Comparison of ENCODE assay signal across 2 cellular contexts in the genomic region with DNA sequence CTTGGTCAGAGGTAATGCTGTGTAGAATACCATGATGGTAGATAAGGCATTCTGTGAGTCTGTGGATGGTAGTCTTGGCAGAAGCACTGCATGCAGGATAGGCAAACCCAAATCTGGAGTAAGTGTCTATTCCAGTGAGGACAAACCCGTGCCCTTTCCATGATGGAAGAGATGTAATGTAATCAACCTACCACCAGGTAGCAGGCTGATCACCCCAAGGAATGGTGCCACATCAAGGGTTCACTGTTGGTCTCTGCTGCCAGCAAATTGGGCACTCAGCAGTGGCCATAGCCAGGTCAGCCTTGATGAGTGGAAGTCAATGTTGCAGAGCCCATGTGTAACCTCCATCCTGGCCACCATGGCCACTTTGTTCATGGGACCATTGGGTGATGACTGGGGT.
TF ChIP-seq lines count a peak whose summit lies in the region.

No MANE protein-coding gene starts in this region.

TF ChIP-seq in GM23338, 12 proteins besides CTCF, POLR2A, EP300 and RAD21 (continued from another document):
- TF ChIP-seq, protein P1, sequence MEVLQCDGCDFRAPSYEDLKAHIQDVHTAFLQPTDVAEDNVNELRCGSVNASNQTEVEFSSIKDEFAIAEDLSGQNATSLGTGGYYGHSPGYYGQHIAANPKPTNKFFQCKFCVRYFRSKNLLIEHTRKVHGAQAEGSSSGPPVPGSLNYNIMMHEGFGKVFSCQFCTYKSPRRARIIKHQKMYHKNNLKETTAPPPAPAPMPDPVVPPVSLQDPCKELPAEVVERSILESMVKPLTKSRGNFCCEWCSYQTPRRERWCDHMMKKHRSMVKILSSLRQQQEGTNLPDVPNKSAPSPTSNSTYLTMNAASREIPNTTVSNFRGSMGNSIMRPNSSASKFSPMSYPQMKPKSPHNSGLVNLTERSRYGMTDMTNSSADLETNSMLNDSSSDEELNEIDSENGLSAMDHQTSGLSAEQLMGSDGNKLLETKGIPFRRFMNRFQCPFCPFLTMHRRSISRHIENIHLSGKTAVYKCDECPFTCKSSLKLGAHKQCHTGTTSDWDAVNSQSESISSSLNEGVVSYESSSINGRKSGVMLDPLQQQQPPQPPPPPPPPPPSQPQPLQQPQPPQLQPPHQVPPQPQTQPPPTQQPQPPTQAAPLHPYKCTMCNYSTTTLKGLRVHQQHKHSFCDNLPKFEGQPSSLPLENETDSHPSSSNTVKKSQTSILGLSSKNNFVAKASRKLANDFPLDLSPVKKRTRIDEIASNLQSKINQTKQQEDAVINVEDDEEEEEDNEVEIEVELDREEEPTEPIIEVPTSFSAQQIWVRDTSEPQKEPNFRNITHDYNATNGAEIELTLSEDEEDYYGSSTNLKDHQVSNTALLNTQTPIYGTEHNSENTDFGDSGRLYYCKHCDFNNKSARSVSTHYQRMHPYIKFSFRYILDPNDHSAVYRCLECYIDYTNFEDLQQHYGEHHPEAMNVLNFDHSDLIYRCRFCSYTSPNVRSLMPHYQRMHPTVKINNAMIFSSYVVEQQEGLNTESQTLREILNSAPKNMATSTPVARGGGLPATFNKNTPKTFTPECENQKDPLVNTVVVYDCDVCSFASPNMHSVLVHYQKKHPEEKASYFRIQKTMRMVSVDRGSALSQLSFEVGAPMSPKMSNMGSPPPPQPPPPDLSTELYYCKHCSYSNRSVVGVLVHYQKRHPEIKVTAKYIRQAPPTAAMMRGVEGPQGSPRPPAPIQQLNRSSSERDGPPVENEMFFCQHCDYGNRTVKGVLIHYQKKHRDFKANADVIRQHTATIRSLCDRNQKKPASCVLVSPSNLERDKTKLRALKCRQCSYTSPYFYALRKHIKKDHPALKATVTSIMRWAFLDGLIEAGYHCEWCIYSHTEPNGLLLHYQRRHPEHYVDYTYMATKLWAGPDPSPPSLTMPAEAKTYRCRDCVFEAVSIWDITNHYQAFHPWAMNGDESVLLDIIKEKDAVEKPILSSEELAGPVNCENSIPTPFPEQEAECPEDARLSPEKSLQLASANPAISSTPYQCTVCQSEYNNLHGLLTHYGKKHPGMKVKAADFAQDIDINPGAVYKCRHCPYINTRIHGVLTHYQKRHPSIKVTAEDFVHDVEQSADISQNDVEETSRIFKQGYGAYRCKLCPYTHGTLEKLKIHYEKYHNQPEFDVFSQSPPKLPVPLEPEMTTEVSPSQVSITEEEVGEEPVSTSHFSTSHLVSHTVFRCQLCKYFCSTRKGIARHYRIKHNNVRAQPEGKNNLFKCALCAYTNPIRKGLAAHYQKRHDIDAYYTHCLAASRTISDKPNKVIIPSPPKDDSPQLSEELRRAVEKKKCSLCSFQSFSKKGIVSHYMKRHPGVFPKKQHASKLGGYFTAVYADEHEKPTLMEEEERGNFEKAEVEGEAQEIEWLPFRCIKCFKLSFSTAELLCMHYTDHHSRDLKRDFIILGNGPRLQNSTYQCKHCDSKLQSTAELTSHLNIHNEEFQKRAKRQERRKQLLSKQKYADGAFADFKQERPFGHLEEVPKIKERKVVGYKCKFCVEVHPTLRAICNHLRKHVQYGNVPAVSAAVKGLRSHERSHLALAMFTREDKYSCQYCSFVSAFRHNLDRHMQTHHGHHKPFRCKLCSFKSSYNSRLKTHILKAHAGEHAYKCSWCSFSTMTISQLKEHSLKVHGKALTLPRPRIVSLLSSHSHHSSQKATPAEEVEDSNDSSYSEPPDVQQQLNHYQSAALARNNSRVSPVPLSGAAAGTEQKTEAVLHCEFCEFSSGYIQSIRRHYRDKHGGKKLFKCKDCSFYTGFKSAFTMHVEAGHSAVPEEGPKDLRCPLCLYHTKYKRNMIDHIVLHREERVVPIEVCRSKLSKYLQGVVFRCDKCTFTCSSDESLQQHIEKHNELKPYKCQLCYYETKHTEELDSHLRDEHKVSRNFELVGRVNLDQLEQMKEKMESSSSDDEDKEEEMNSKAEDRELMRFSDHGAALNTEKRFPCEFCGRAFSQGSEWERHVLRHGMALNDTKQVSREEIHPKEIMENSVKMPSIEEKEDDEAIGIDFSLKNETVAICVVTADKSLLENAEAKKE (CRISPR knock-in tag; IDR thresholded peaks at IDR 0.05) = no peak
- TF ChIP-seq NANOG (IDR thresholded peaks at IDR 0.05; ENCODE audit: borderline replicate concordance) (no peak), JUNB (IDR thresholded peaks at IDR 0.05; ENCODE audit: unreplicated experiment) (no peak), CREB1 (CRISPR knock-in tag; IDR thresholded peaks at IDR 0.05; ENCODE audit: low read depth) (no peak), EZH2phosphoT487 (IDR thresholded peaks at IDR 0.05; ENCODE audit: unreplicated experiment) (no peak), POLR2AphosphoS5 (IDR thresholded peaks at IDR 0.05; ENCODE audit: low read depth) (no peak), ZNF114 (CRISPR knock-in tag; IDR thresholded peaks at IDR 0.05) (no peak)
- TF ChIP-seq, protein P2, sequence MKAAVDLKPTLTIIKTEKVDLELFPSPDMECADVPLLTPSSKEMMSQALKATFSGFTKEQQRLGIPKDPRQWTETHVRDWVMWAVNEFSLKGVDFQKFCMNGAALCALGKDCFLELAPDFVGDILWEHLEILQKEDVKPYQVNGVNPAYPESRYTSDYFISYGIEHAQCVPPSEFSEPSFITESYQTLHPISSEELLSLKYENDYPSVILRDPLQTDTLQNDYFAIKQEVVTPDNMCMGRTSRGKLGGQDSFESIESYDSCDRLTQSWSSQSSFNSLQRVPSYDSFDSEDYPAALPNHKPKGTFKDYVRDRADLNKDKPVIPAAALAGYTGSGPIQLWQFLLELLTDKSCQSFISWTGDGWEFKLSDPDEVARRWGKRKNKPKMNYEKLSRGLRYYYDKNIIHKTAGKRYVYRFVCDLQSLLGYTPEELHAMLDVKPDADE (IDR thresholded peaks at IDR 0.05) = no peak
- TF ChIP-seq, protein P3, sequence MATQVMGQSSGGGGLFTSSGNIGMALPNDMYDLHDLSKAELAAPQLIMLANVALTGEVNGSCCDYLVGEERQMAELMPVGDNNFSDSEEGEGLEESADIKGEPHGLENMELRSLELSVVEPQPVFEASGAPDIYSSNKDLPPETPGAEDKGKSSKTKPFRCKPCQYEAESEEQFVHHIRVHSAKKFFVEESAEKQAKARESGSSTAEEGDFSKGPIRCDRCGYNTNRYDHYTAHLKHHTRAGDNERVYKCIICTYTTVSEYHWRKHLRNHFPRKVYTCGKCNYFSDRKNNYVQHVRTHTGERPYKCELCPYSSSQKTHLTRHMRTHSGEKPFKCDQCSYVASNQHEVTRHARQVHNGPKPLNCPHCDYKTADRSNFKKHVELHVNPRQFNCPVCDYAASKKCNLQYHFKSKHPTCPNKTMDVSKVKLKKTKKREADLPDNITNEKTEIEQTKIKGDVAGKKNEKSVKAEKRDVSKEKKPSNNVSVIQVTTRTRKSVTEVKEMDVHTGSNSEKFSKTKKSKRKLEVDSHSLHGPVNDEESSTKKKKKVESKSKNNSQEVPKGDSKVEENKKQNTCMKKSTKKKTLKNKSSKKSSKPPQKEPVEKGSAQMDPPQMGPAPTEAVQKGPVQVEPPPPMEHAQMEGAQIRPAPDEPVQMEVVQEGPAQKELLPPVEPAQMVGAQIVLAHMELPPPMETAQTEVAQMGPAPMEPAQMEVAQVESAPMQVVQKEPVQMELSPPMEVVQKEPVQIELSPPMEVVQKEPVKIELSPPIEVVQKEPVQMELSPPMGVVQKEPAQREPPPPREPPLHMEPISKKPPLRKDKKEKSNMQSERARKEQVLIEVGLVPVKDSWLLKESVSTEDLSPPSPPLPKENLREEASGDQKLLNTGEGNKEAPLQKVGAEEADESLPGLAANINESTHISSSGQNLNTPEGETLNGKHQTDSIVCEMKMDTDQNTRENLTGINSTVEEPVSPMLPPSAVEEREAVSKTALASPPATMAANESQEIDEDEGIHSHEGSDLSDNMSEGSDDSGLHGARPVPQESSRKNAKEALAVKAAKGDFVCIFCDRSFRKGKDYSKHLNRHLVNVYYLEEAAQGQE (IDR thresholded peaks at IDR 0.05; ENCODE audit: unreplicated experiment) = no peak

TF ChIP-seq in WTC11, 78 proteins besides CTCF, POLR2A, EP300 and RAD21 (continued from another document):
- TF ChIP-seq, protein P4, sequence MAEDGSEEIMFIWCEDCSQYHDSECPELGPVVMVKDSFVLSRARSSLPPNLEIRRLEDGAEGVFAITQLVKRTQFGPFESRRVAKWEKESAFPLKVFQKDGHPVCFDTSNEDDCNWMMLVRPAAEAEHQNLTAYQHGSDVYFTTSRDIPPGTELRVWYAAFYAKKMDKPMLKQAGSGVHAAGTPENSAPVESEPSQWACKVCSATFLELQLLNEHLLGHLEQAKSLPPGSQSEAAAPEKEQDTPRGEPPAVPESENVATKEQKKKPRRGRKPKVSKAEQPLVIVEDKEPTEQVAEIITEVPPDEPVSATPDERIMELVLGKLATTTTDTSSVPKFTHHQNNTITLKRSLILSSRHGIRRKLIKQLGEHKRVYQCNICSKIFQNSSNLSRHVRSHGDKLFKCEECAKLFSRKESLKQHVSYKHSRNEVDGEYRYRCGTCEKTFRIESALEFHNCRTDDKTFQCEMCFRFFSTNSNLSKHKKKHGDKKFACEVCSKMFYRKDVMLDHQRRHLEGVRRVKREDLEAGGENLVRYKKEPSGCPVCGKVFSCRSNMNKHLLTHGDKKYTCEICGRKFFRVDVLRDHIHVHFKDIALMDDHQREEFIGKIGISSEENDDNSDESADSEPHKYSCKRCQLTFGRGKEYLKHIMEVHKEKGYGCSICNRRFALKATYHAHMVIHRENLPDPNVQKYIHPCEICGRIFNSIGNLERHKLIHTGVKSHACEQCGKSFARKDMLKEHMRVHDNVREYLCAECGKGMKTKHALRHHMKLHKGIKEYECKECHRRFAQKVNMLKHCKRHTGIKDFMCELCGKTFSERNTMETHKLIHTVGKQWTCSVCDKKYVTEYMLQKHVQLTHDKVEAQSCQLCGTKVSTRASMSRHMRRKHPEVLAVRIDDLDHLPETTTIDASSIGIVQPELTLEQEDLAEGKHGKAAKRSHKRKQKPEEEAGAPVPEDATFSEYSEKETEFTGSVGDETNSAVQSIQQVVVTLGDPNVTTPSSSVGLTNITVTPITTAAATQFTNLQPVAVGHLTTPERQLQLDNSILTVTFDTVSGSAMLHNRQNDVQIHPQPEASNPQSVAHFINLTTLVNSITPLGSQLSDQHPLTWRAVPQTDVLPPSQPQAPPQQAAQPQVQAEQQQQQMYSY (CRISPR knock-in tag; IDR thresholded peaks at IDR 0.05) = no peak
- TF ChIP-seq ZNF138 (CRISPR knock-in tag; conservative IDR thresholded peaks at IDR 0.05) (no peak), ZNF396 (CRISPR knock-in tag; IDR thresholded peaks at IDR 0.05; ENCODE audit: borderline replicate concordance) (no peak), CBFB (CRISPR knock-in tag; IDR thresholded peaks at IDR 0.05; ENCODE audit: low read depth) (no peak), KAT7 (CRISPR knock-in tag; IDR thresholded peaks at IDR 0.05; ENCODE audit: borderline replicate concordance) (no peak), GTF2I (CRISPR knock-in tag; conservative IDR thresholded peaks at IDR 0.05) (no peak), NR1H2 (CRISPR knock-in tag; IDR thresholded peaks at IDR 0.05) (no peak), MXD4 (CRISPR knock-in tag; IDR thresholded peaks at IDR 0.05; ENCODE audit: borderline replicate concordance) (no peak), JAZF1 (CRISPR knock-in tag; IDR thresholded peaks at IDR 0.05) (no peak), ETV6 (CRISPR knock-in tag; IDR thresholded peaks at IDR 0.05) (no peak), RELA (CRISPR knock-in tag; IDR thresholded peaks at IDR 0.05; ENCODE audit: borderline replicate concordance) (no peak), PRRX2 (CRISPR knock-in tag; IDR thresholded peaks at IDR 0.05) (no peak), TEAD4 (CRISPR knock-in tag; IDR thresholded peaks at IDR 0.05) (no peak), FOXP1 (CRISPR knock-in tag; IDR thresholded peaks at IDR 0.05; ENCODE audit: borderline replicate concordance) (no peak), ZNF317 (CRISPR knock-in tag; IDR thresholded peaks at IDR 0.05; ENCODE audit: borderline replicate concordance, low read depth) (no peak)
- TF ChIP-seq, protein P5, sequence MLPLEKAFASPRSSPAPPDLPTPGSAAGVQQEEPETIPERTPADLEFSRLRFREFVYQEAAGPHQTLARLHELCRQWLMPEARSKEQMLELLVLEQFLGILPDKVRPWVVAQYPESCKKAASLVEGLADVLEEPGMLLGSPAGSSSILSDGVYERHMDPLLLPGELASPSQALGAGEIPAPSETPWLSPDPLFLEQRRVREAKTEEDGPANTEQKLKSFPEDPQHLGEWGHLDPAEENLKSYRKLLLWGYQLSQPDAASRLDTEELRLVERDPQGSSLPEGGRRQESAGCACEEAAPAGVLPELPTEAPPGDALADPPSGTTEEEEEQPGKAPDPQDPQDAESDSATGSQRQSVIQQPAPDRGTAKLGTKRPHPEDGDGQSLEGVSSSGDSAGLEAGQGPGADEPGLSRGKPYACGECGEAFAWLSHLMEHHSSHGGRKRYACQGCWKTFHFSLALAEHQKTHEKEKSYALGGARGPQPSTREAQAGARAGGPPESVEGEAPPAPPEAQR (CRISPR knock-in tag; IDR thresholded peaks at IDR 0.05) = no peak
- TF ChIP-seq, protein P6, sequence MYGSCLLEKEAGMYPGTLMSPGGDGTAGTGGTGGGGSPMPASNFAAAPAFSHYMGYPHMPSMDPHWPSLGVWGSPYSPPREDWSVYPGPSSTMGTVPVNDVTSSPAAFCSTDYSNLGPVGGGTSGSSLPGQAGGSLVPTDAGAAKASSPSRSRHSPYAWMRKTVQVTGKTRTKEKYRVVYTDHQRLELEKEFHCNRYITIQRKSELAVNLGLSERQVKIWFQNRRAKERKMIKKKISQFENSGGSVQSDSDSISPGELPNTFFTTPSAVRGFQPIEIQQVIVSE (CRISPR knock-in tag; IDR thresholded peaks at IDR 0.05; ENCODE audit: borderline replicate concordance) = no peak
